Comparison of ENCODE assay signal across 16 cellular contexts in the genomic region with DNA sequence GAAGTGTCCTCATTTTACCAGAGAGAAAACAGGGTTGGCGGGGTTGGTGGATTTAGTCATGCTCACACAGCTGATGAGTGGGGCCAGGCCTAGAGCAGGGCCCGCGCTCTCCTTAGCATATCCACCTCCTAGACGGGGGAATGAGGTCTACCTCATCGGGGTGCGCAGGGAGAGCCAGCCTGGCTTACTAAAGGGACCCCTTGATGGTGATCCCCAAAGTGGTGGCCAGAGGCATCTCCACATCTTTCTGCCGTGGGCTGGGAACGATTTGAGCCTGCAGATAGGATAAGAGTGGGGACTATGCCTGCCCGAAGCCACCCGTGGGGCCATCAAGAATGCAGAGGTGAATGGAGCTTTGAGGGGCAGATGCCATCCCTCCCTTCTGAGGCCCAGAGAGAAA.
DNase-seq lines count a peak whose midpoint lies in the region; ATAC-seq and TF ChIP-seq lines count a peak whose summit lies in the region.
"Had no signal": no experiment of that assay in that cellular context is flagged by ENCODE, and none has a peak within 500 bp of the region (broad histone marks: within the 10 kb centered on the region; RNA-seq: fewer than 3 reads in every experiment).

No MANE protein-coding gene starts in this region.

- H4K20me1 ChIP-seq in hepatocyte (ENCODE audit: insufficient read depth, poor library complexity, severe bottlenecking): no peaks in the 10 kb centered on the region

- intact Hi-C loops in left ventricle myocardium inferior (cut with micrococcal nuclease) (no loop called here), Right ventricle myocardium superior (cut with DNase I) (no loop called here), gastrocnemius medialis (cut with DNase I; ENCODE audit: low total_unique reads) (no loop called here), uterus (cut with DNase I; ENCODE audit: low total_unique reads) (no loop called here)

- no peak overlapping the region for H3K4me2 ChIP-seq in hepatocyte
- H3K4me2 ChIP-seq: A549, GM23338 had no signal

- H2AFZ ChIP-seq in hepatocyte: no peak overlapping the region
- H2AFZ ChIP-seq: GM23338 had no signal

- no peaks in the 10 kb centered on the region for H3K9me3 ChIP-seq in left ventricle myocardium inferior (replicated peaks)
- H3K9me3 ChIP-seq in hepatocyte (ENCODE audit: low read depth): no peaks in the 10 kb centered on the region
- no peaks in the 10 kb centered on the region for H3K9me3 ChIP-seq in gastrocnemius medialis
- no peaks in the 10 kb centered on the region for H3K9me3 ChIP-seq in uterus
- H3K9me3 ChIP-seq: A549 had no signal

- DNase-seq in left ventricle myocardium inferior (no peak), Right ventricle myocardium superior (no peak), hepatocyte (ENCODE audit: low spot score) (no peak), gastrocnemius medialis (no peak), uterus (no peak)
- DNase-seq in activated T-cell treated with anti-CD3 and anti-CD28 coated beads, Interleukin-2, amount 50 U/mL, for 1 hour: no peak
- DNase-seq: GF-D8, NCI-H1417 treated with DMSO at 0.1 percent for 48 hours, NCI-H2171, NCI-H69, OCI-M1 had no signal

- in situ Hi-C loops in gastrocnemius medialis (cut with MboI; ENCODE audit: low sequenced_read_pairs in 4 of 4): no loop called here

- TF ChIP-seq CTCF in left ventricle myocardium inferior (IDR thresholded peaks at IDR 0.05; ENCODE audit: borderline replicate concordance): no peak
- TF ChIP-seq CTCF in hepatocyte (IDR thresholded peaks at IDR 0.05; ENCODE audit: poor library complexity): no peak
- no peak for TF ChIP-seq CTCF in gastrocnemius medialis (IDR thresholded peaks at IDR 0.05 in 4 of 5, conservative IDR thresholded peaks at IDR 0.05 in 1 of 5)
- TF ChIP-seq CTCF in uterus (IDR thresholded peaks at IDR 0.05): no peak

- H3K27ac ChIP-seq in left ventricle myocardium inferior (replicated peaks): peak overlapping the region; percentile 88
- H3K27ac ChIP-seq in hepatocyte: peak overlapping the region; percentile 65
- peak overlapping the region in 3 of 4 donors; percentile 65 to 80 (median 76) for H3K27ac ChIP-seq in gastrocnemius medialis
- peak overlapping the region; percentile 51 to 80 for H3K27ac ChIP-seq in uterus

- H3K4me1 ChIP-seq in left ventricle myocardium inferior: peaks cover 38% of the 10 kb centered on the region
- peaks cover 17% of the 10 kb centered on the region for H3K4me1 ChIP-seq in hepatocyte (ENCODE audit: insufficient read depth)
- peaks cover 24 to 32% of the 10 kb centered on the region in 2 donors for H3K4me1 ChIP-seq in gastrocnemius medialis
- H3K4me1 ChIP-seq in uterus: peaks cover 4 to 6% of the 10 kb centered on the region in 2 donors

- no peaks in the 10 kb centered on the region for H3K9me2 ChIP-seq in hepatocyte (replicated peaks; ENCODE audit: insufficient read depth)

- H3K79me2 ChIP-seq in hepatocyte: no peaks in the 10 kb centered on the region

- no peak for ATAC-seq in Right ventricle myocardium superior (ENCODE audit: poor library complexity)
- ATAC-seq in gastrocnemius medialis: no peak
- ATAC-seq in HG03095 (IDR thresholded peaks at IDR 0.05; ENCODE audit: unreplicated experiment): no peak
- no peak for ATAC-seq in HG03469 (IDR thresholded peaks at IDR 0.05; ENCODE audit: unreplicated experiment)

- H3K4me3 ChIP-seq in left ventricle myocardium inferior: no peak overlapping the region
- H3K4me3 ChIP-seq in hepatocyte: no peak overlapping the region
- no peak overlapping the region for H3K4me3 ChIP-seq in gastrocnemius medialis
- H3K4me3 ChIP-seq in uterus: no peak overlapping the region
- H3K4me3 ChIP-seq: A549, GM23338, K562 had no signal

- H3K27me3 ChIP-seq in left ventricle myocardium inferior (ENCODE audit: low read depth): no peaks in the 10 kb centered on the region
- H3K27me3 ChIP-seq in hepatocyte: no peaks in the 10 kb centered on the region
- H3K27me3 ChIP-seq in gastrocnemius medialis: no peaks in the 10 kb centered on the region
- no peaks in the 10 kb centered on the region for H3K27me3 ChIP-seq in uterus

- WGBS in hepatocyte (ENCODE audit: low lambda C conversion rate, missing lambda C conversion rate): 94% methylated on average over 10 of the region's 10 CpGs

- H3K36me3 ChIP-seq in left ventricle myocardium inferior (peaks cover 28% of the 10 kb centered on the region), hepatocyte (replicated peaks; ENCODE audit: insufficient read depth, low read depth) (no peaks in the 10 kb centered on the region), gastrocnemius medialis (peaks cover 0 to 10% of the 10 kb centered on the region in 2 donors), uterus (no peaks in the 10 kb centered on the region)

- no peak for TF ChIP-seq POLR2A in gastrocnemius medialis (IDR thresholded peaks at IDR 0.05)
- TF ChIP-seq POLR2A in uterus (IDR thresholded peaks at IDR 0.05): no peak
